ENCODE assay signal across 21 cellular contexts in genomic region chr7:155225095-155225494, GRCh38.
"Had no signal": no experiment of that assay in that cellular context is flagged by ENCODE, and none has a peak within 500 bp of the region (broad histone marks: within the 10 kb centered on the region; RNA-seq: fewer than 3 reads in every experiment).

No MANE protein-coding gene starts in this region.

- H3K4me1 Mint-ChIP-seq: stimulated activated memory B cell treated with anti-CD40 and anti-IgM and Interleukin-4, amounts not matched to agents 10 μg/mL and 1 μg/mL and 100 μg/mL, for 72 hours had no signal

- FAIRE-seq: frontal cortex, islet of Langerhans, pancreas had no signal

- DNase-seq: effector CD4-positive, alpha-beta T cell; heart right ventricle; hypothalamus; naive thymus-derived CD4-positive, alpha-beta T cell; nucleus accumbens; retina; stimulated activated CD4-positive, alpha-beta T cell treated with anti-CD3 and anti-CD28 coated beads, Interleukin-15, amount 100 ng/mL, for 24 hours; stimulated activated CD4-positive, alpha-beta T cell treated with anti-CD3 and anti-CD28 coated beads, Interleukin-1b, Interleukin-23, amount 100 ng/mL, for 48 hours; stimulated activated CD4-positive, alpha-beta T cell treated with anti-CD3 and anti-CD28 coated beads, Interleukin-4, amount 100 ng/mL, for 24 hours; tibial artery; upper lobe of right lung had no signal

- H3K27ac Mint-ChIP-seq: stimulated activated memory B cell treated with anti-CD40 and anti-IgM and Interleukin-4, amounts not matched to agents 10 μg/mL and 1 μg/mL and 100 μg/mL, for 72 hours had no signal

- H3K4me1 ChIP-seq: heart right ventricle, tibial artery, upper lobe of right lung had no signal

- H3K27ac ChIP-seq: coronary artery, heart right ventricle, prostate gland, tibial artery, upper lobe of right lung, vagina had no signal

- H3K36me3 Mint-ChIP-seq: naive thymus-derived CD4-positive, alpha-beta T cell; stimulated activated memory B cell treated with anti-CD40 and anti-IgM and Interleukin-4, amounts not matched to agents 10 μg/mL and 1 μg/mL and 100 μg/mL, for 72 hours had no signal

- ATAC-seq: heart right ventricle; left lobe of liver; naive thymus-derived CD4-positive, alpha-beta T cell; pancreas; right lobe of liver; upper lobe of right lung had no signal

- H3K4me3 ChIP-seq: coronary artery, heart right ventricle, pancreas, prostate gland, right lobe of liver, tibial artery, upper lobe of right lung, vagina had no signal

- H3K4me3 Mint-ChIP-seq: naive thymus-derived CD4-positive, alpha-beta T cell; stimulated activated memory B cell treated with anti-CD40 and anti-IgM and Interleukin-4, amounts not matched to agents 10 μg/mL and 1 μg/mL and 100 μg/mL, for 72 hours; stimulated activated naive CD8-positive, alpha-beta T cell treated with anti-CD3 and anti-CD28 coated beads, Interleukin-15, Interleukin-2, amounts not matched to agents 100 ng/mL and 50 ng/mL, for 24 hours had no signal

- H3K9me3 ChIP-seq: heart right ventricle, pancreas, prostate gland, right lobe of liver, tibial artery, upper lobe of right lung, vagina had no signal

- H3K36me3 ChIP-seq: heart right ventricle, pancreas, prostate gland, right lobe of liver, tibial artery, upper lobe of right lung, vagina had no signal

- H3K27me3 ChIP-seq: pancreas, right lobe of liver, upper lobe of right lung, vagina had no signal

- H3K9me3 Mint-ChIP-seq: naive thymus-derived CD4-positive, alpha-beta T cell; stimulated activated memory B cell treated with anti-CD40 and anti-IgM and Interleukin-4, amounts not matched to agents 10 μg/mL and 1 μg/mL and 100 μg/mL, for 72 hours; stimulated activated naive CD8-positive, alpha-beta T cell treated with anti-CD3 and anti-CD28 coated beads, Interleukin-15, Interleukin-2, amounts not matched to agents 100 ng/mL and 50 ng/mL, for 24 hours had no signal
